Comparison of ENCODE assay signal across 29 cellular contexts in the genomic region with DNA sequence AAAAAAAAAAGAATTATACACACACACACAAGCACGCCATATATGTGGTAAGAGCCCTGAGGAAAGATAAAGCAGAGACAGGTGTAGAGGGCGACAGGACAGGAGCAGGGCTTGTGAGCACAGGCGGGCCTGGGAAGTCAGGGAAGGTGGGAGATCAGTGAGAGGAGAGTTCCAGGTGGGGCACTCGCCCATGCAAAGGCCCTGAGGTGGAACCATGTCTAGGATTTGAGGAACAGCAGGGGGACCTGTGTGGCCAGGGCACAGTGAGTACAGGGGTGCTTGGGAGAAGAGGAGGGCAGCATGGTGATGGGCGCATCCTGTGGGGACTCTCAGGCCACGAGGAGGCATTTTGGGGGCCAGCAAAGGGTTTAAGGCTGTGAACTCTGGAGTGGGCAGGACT. TPM values are rescaled to one million over a fixed set of nuclear protein-coding genes. Genes with fewer than 3 reads are reported as not detected.
A peak's percentile ranks its signal among the peaks of the same experiment; 100 is the strongest.
DNase-seq lines count a peak whose midpoint lies in the region; ATAC-seq and TF ChIP-seq lines count a peak whose summit lies in the region.
"Had no signal": no experiment of that assay in that cellular context is flagged by ENCODE, and none has a peak within 500 bp of the region (broad histone marks: within the 10 kb centered on the region; RNA-seq: fewer than 3 reads in every experiment).

No MANE protein-coding gene starts in this region.

- H3K4me3 Mint-ChIP-seq in activated CD4-positive, alpha-beta T cell treated with anti-CD3 and anti-CD28 coated beads, Interleukin-2, amount 10 ng/mL, durations not matched to agents 7 days and 5 days: no peak overlapping the region
- H3K4me3 Mint-ChIP-seq in mesothelial cell of epicardium (no peak overlapping the region), immature natural killer cell (no peak overlapping the region)
- no peak overlapping the region for H3K4me3 Mint-ChIP-seq in activated CD8-positive, alpha-beta T cell treated with anti-CD3 and anti-CD28 coated beads, Interleukin-2, amount 10 ng/mL, durations not matched to agents 7 days and 5 days
- H3K4me3 Mint-ChIP-seq: CD8-positive, alpha-beta memory T cell had no signal

- no peaks in the 10 kb centered on the region for H3K27me3 Mint-ChIP-seq in activated CD4-positive, alpha-beta T cell treated with anti-CD3 and anti-CD28 coated beads, Interleukin-2, amount 10 ng/mL, durations not matched to agents 7 days and 5 days
- no peaks in the 10 kb centered on the region for H3K27me3 Mint-ChIP-seq in mesothelial cell of epicardium (ENCODE audit: low read depth)
- H3K27me3 Mint-ChIP-seq in immature natural killer cell (ENCODE audit: low read depth in 3 of 3): peaks cover 0 to 2% (median 2%) of the 10 kb centered on the region in 3 donors
- no peaks in the 10 kb centered on the region for H3K27me3 Mint-ChIP-seq in activated CD8-positive, alpha-beta T cell treated with anti-CD3 and anti-CD28 coated beads, Interleukin-2, amount 10 ng/mL, durations not matched to agents 7 days and 5 days (ENCODE audit: low read depth)
- H3K27me3 Mint-ChIP-seq: CD8-positive, alpha-beta memory T cell had no signal

- peak overlapping the region; percentile 34 for H3K27ac Mint-ChIP-seq in activated CD4-positive, alpha-beta T cell treated with anti-CD3 and anti-CD28 coated beads, Interleukin-2, amount 10 ng/mL, durations not matched to agents 7 days and 5 days
- H3K27ac Mint-ChIP-seq in mesothelial cell of epicardium (peak overlapping the region; percentile 48), immature natural killer cell (no peak overlapping the region)
- no peak overlapping the region for H3K27ac Mint-ChIP-seq in activated CD8-positive, alpha-beta T cell treated with anti-CD3 and anti-CD28 coated beads, Interleukin-2, amount 10 ng/mL, durations not matched to agents 7 days and 5 days

- CTCF ChIA-PET in activated CD4-positive, alpha-beta T cell treated with anti-CD3 and anti-CD28 coated beads, Interleukin-2, amount 10 ng/mL, durations not matched to agents 7 days and 5 days (lab: Charles Lee): interaction anchor here (0.6 kb wide), 1 partner anchor 202 kb away, joined by 5 read pairs; no protein-coding TSS in a partner anchor
- CTCF ChIA-PET in HEK293 (lab: Yijun Ruan, JAX): interaction anchor here (0.5 to 1.0 kb wide), 3 partner anchors 23 to 161 kb away, joined by 3 to 6 read pairs (median 4); no protein-coding TSS in a partner anchor
- CTCF ChIA-PET in activated CD8-positive, alpha-beta T cell treated with anti-CD3 and anti-CD28 coated beads, Interleukin-2, amount 10 ng/mL, durations not matched to agents 7 days and 5 days (lab: Charles Lee): no interaction called here

- ATAC-seq in activated CD8-positive, alpha-beta T cell treated with anti-CD3 and anti-CD28 coated beads, Interleukin-2, amount 10 ng/mL, durations not matched to agents 7 days and 5 days: no peak
- no peak for ATAC-seq in upper lobe of left lung (ENCODE audit: low FRiP score in 2 of 2)
- ATAC-seq: HCT116, HepG2, Panc1 had no signal

- no peaks in the 10 kb centered on the region for H3K4me1 Mint-ChIP-seq in activated CD4-positive, alpha-beta T cell treated with anti-CD3 and anti-CD28 coated beads, Interleukin-2, amount 10 ng/mL, durations not matched to agents 7 days and 5 days
- peaks cover 32% of the 10 kb centered on the region for H3K4me1 Mint-ChIP-seq in mesothelial cell of epicardium
- H3K4me1 Mint-ChIP-seq in immature natural killer cell: peaks cover 24 to 25% of the 10 kb centered on the region in 2 donors
- peaks cover 11% of the 10 kb centered on the region for H3K4me1 Mint-ChIP-seq in activated CD8-positive, alpha-beta T cell treated with anti-CD3 and anti-CD28 coated beads, Interleukin-2, amount 10 ng/mL, durations not matched to agents 7 days and 5 days (ENCODE audit: low read depth)

- no peak for TF ChIP-seq EP300 in upper lobe of left lung (IDR thresholded peaks at IDR 0.05)

- no peak for TF ChIP-seq CTCF in HEK293 (tag by site-specific recombination; IDR thresholded peaks at IDR 0.05)
- no peak for TF ChIP-seq CTCF in mesothelial cell of epicardium (IDR thresholded peaks at IDR 0.05; ENCODE audit: unreplicated experiment)
- TF ChIP-seq CTCF in upper lobe of left lung (IDR thresholded peaks at IDR 0.05): no peak

- H3K4me3 ChIP-seq in HEK293 (ENCODE audit: low read depth, low read length): no peak overlapping the region
- no peak overlapping the region for H3K4me3 ChIP-seq in upper lobe of left lung
- H3K4me3 ChIP-seq: BLaER1 treated with 17β-estradiol and CSF1 and Interleukin-3, amounts not matched to agents 10 nM and 100 nM; SK-N-MC had no signal

- no peak for TF ChIP-seq POLR2A in upper lobe of left lung (IDR thresholded peaks at IDR 0.05)

- WGBS in upper lobe of left lung, 2 donors: 90 to 95% methylated on average over 6 of the region's 6 CpGs

- no peaks in the 10 kb centered on the region for H3K36me3 Mint-ChIP-seq in activated CD4-positive, alpha-beta T cell treated with anti-CD3 and anti-CD28 coated beads, Interleukin-2, amount 10 ng/mL, durations not matched to agents 7 days and 5 days (ENCODE audit: low read depth)
- H3K36me3 Mint-ChIP-seq in mesothelial cell of epicardium (peaks cover 1% of the 10 kb centered on the region), immature natural killer cell (peaks cover 0 to 4% (median 0%) of the 10 kb centered on the region in 3 donors)
- no peaks in the 10 kb centered on the region for H3K36me3 Mint-ChIP-seq in activated CD8-positive, alpha-beta T cell treated with anti-CD3 and anti-CD28 coated beads, Interleukin-2, amount 10 ng/mL, durations not matched to agents 7 days and 5 days (ENCODE audit: low read depth)

- no peaks in the 10 kb centered on the region for H3K9me3 Mint-ChIP-seq in activated CD4-positive, alpha-beta T cell treated with anti-CD3 and anti-CD28 coated beads, Interleukin-2, amount 10 ng/mL, durations not matched to agents 7 days and 5 days
- H3K9me3 Mint-ChIP-seq in mesothelial cell of epicardium: no peaks in the 10 kb centered on the region
- H3K9me3 Mint-ChIP-seq in immature natural killer cell: no peaks in the 10 kb centered on the region
- H3K9me3 Mint-ChIP-seq in activated CD8-positive, alpha-beta T cell treated with anti-CD3 and anti-CD28 coated beads, Interleukin-2, amount 10 ng/mL, durations not matched to agents 7 days and 5 days (ENCODE audit: insufficient read depth): no peaks in the 10 kb centered on the region
- H3K9me3 Mint-ChIP-seq: CD8-positive, alpha-beta memory T cell had no signal

- H3K4me1 ChIP-seq in HEK293 (ENCODE audit: control insufficient read depth, insufficient read depth, low read length) (peaks cover 12% of the 10 kb centered on the region), upper lobe of left lung (peaks cover 56 to 90% (median 74%) of the 10 kb centered on the region in 4 donors)

- POLR2A ChIA-PET in activated CD4-positive, alpha-beta T cell treated with anti-CD3 and anti-CD28 coated beads, Interleukin-2, amount 10 ng/mL, durations not matched to agents 7 days and 5 days (lab: Charles Lee): no interaction called here
- POLR2A ChIA-PET in HEK293 (lab: Yijun Ruan, JAX): interaction anchor here (0.8 kb wide), 1 partner anchor 24 kb away, joined by 11 read pairs; no protein-coding TSS in a partner anchor
- POLR2A ChIA-PET in activated CD8-positive, alpha-beta T cell treated with anti-CD3 and anti-CD28 coated beads, Interleukin-2, amount 10 ng/mL, durations not matched to agents 7 days and 5 days (lab: Charles Lee): no interaction called here

- H3K9me3 ChIP-seq in HEK293 (ENCODE audit: control insufficient read depth, insufficient read depth, low read depth, low read length): no peaks in the 10 kb centered on the region
- H3K9me3 ChIP-seq in upper lobe of left lung: no peaks in the 10 kb centered on the region
- H3K9me3 ChIP-seq: BLaER1 treated with 17β-estradiol and CSF1 and Interleukin-3, amounts not matched to agents 10 nM and 100 nM had no signal

- H3K27ac ChIP-seq in HEK293 (ENCODE audit: extremely low read depth, low read depth, low read length) (0 out of 2 replicates have a peak overlapping the region, but pooled peaks have one; percentile 24), upper lobe of left lung (peak overlapping the region in 2 of 4 donors; percentile 66 to 86)
- H3K27ac ChIP-seq: BLaER1 treated with 17β-estradiol and CSF1 and Interleukin-3, amounts not matched to agents 10 nM and 100 nM; RWPE1; SK-N-MC had no signal

- no peaks in the 10 kb centered on the region for H3K27me3 ChIP-seq in upper lobe of left lung
- H3K27me3 ChIP-seq: BLaER1 treated with 17β-estradiol and CSF1 and Interleukin-3, amounts not matched to agents 10 nM and 100 nM had no signal

- no peaks in the 10 kb centered on the region; a peak in 1 of 3 replicates for H3K36me3 ChIP-seq in HEK293 (ENCODE audit: control insufficient read depth in 2 of 2, insufficient read depth in 1 of 2, low read length in 2 of 2)
- peaks cover 0 to 1% (median under 1%) of the 10 kb centered on the region in 4 donors for H3K36me3 ChIP-seq in upper lobe of left lung

- no peak for DNase-seq in activated CD4-positive, alpha-beta T cell treated with anti-CD3 and anti-CD28 coated beads, Interleukin-2, amount 10 ng/mL, durations not matched to agents 7 days and 5 days
- DNase-seq in activated CD4-positive, alpha-beta T cell treated with anti-CD3 and anti-CD28 coated beads, Interleukin-2, amount 50 U/mL, for 4 hours: no peak
- DNase-seq in mesothelial cell of epicardium (ENCODE audit: low spot score in 2 of 2, unreplicated experiment in 2 of 2): no peak
- DNase-seq in immature natural killer cell: no peak
- no peak for DNase-seq in activated CD8-positive, alpha-beta T cell treated with anti-CD3 and anti-CD28 coated beads, Interleukin-2, amount 10 ng/mL, durations not matched to agents 7 days and 5 days
- DNase-seq in upper lobe of left lung: no peak
- DNase-seq: Calu3; CD8-positive, alpha-beta memory T cell; DND-41; Karpas-422; NCI-H1092; NCI-H1417 treated with DMSO at 0.1 percent for 48 hours; NCI-H1694 treated with DMSO at 0.1 percent for 48 hours; NCI-H2081; NCI-H2227 treated with DMSO at 0.1 percent for 48 hours; NCI-H69; SIG-M5 had no signal

RNA-seq across cellular contexts. Expression of a gene that starts 32.5 kb away (rescaled TPM):
- not detected for total RNA-seq in activated CD4-positive, alpha-beta T cell treated with anti-CD3 and anti-CD28 coated beads, Interleukin-2, amount 10 ng/mL, durations not matched to agents 7 days and 5 days
- 11.7 to 14.8 TPM (median 12.2 TPM) in 3 replicates for total RNA-seq in mesothelial cell of epicardium
- not detected for polyA plus RNA-seq in immature natural killer cell
- not detected for total RNA-seq in activated CD8-positive, alpha-beta T cell treated with anti-CD3 and anti-CD28 coated beads, Interleukin-2, amount 10 ng/mL, durations not matched to agents 7 days and 5 days
- total RNA-seq in upper lobe of left lung: under 1 TPM in 1 of 6 donors, not detected in 5; 0.47 TPM
- total RNA-seq: CD8-positive, alpha-beta memory T cell; HepG2; HT1080; OCI-LY7 had no signal
- polyA plus RNA-seq: AG04450; CD8-positive, alpha-beta memory T cell; HepG2 had no signal

RNA-seq across cellular contexts. Expression of a gene that starts 38.7 kb away (rescaled TPM):
- 10 to 100 TPM; 16.5 to 17.9 TPM for total RNA-seq in activated CD4-positive, alpha-beta T cell treated with anti-CD3 and anti-CD28 coated beads, Interleukin-2, amount 10 ng/mL, durations not matched to agents 7 days and 5 days
- total RNA-seq in mesothelial cell of epicardium (101 to 103 TPM (median 102 TPM) in 3 replicates), upper lobe of left lung (10 to 100 TPM; 23.4 to 88.2 (median 54.4) TPM)
- 1 to 10 TPM in 2 of 3 donors, under 1 TPM in 1; 0.68 to 2.1 (median 1.5) TPM for polyA plus RNA-seq in immature natural killer cell
- 10 to 100 TPM; 15.3 to 18.2 TPM for total RNA-seq in activated CD8-positive, alpha-beta T cell treated with anti-CD3 and anti-CD28 coated beads, Interleukin-2, amount 10 ng/mL, durations not matched to agents 7 days and 5 days

RNA-seq across cellular contexts. Expression of a gene that starts 39.8 kb away (rescaled TPM):
- not detected for total RNA-seq in activated CD4-positive, alpha-beta T cell treated with anti-CD3 and anti-CD28 coated beads, Interleukin-2, amount 10 ng/mL, durations not matched to agents 7 days and 5 days
- total RNA-seq in mesothelial cell of epicardium: not detected in 3 replicates
- not detected for polyA plus RNA-seq in immature natural killer cell
- total RNA-seq in activated CD8-positive, alpha-beta T cell treated with anti-CD3 and anti-CD28 coated beads, Interleukin-2, amount 10 ng/mL, durations not matched to agents 7 days and 5 days: not detected
- total RNA-seq in upper lobe of left lung: 1 to 10 TPM in 1 of 6 donors, under 1 TPM in 1, not detected in 4; 0.83 to 1.3 TPM
- total RNA-seq: Calu3; CD8-positive, alpha-beta memory T cell; H1; HepG2; HT1080; NCI-H460; OCI-LY7 had no signal
- polyA plus RNA-seq: AG04450; CD8-positive, alpha-beta memory T cell; H1; HepG2 had no signal

Comparison
In these comparisons a context has a peak if more than half of its experiments do, and no peak if none do; other contexts are left out.
1. H3K27ac Mint-ChIP-seq: peak in activated CD4-positive, alpha-beta T cell treated with anti-CD3 and anti-CD28 coated beads, Interleukin-2, amount 10 ng/mL, durations not matched to agents 7 days and 5 days (single experiment) and mesothelial cell of epicardium (single experiment); none in immature natural killer cell (0 of 6) and activated CD8-positive, alpha-beta T cell treated with anti-CD3 and anti-CD28 coated beads, Interleukin-2, amount 10 ng/mL, durations not matched to agents 7 days and 5 days (single experiment).